ENCODE assay signal across 21 cellular contexts in genomic region chr5:39502704-39503103, GRCh38.
DNase-seq lines count a peak whose midpoint lies in the region; ATAC-seq and TF ChIP-seq lines count a peak whose summit lies in the region.
"Had no signal": no experiment of that assay in that cellular context is flagged by ENCODE, and none has a peak within 500 bp of the region (broad histone marks: within the 10 kb centered on the region; RNA-seq: fewer than 3 reads in every experiment).

No MANE protein-coding gene starts in this region.

- no peaks in the 10 kb centered on the region for H3K9me3 Mint-ChIP-seq in effector memory CD8-positive, alpha-beta T cell

- H3K36me3 Mint-ChIP-seq in effector memory CD8-positive, alpha-beta T cell (ENCODE audit: insufficient read depth): no peaks in the 10 kb centered on the region

- no peak overlapping the region for H3K27ac Mint-ChIP-seq in effector memory CD8-positive, alpha-beta T cell
- H3K27ac Mint-ChIP-seq: activated CD4-positive, alpha-beta T cell treated with anti-CD3 and anti-CD28 coated beads for 36 hours had no signal

- H3K4me1 Mint-ChIP-seq in effector memory CD8-positive, alpha-beta T cell (ENCODE audit: low read depth in 2 of 2): no peaks in the 10 kb centered on the region
- H3K4me1 Mint-ChIP-seq: activated CD4-positive, alpha-beta T cell treated with anti-CD3 and anti-CD28 coated beads for 36 hours had no signal

- H3K4me1 ChIP-seq in lower lobe of right lung (peaks cover 33% of the 10 kb centered on the region), skeletal muscle tissue (ENCODE audit: control insufficient read depth in 3 of 3, insufficient read depth in 3 of 3, low read length in 3 of 3) (peaks cover 11 to 30% (median 13%) of the 10 kb centered on the region in 3 donors)

- no peak for TF ChIP-seq POLR2A in NB4 (IDR thresholded peaks at IDR 0.05; ENCODE audit: extremely low read depth, insufficient read length)

- TF ChIP-seq CTCF in NB4 (IDR thresholded peaks at IDR 0.05; ENCODE audit: low read depth, low read length) (no peak), coronary artery (IDR thresholded peaks at IDR 0.05) (no peak), lower lobe of right lung (IDR thresholded peaks at IDR 0.05) (no peak)

- H3K4me3 ChIP-seq in NB4 (ENCODE audit: low read depth, low read length) (no peak overlapping the region), coronary artery (no peak overlapping the region), lower lobe of right lung (no peak overlapping the region), skeletal muscle tissue (ENCODE audit: low read length in 3 of 3) (no peak overlapping the region)
- H3K4me3 ChIP-seq: body of pancreas had no signal

- DNase-seq in NB4 (ENCODE audit: low read depth) (peak; percentile 16), coronary artery (ENCODE audit: low spot score) (no peak), lower lobe of right lung (no peak)
- no peak for DNase-seq in stimulated activated CD4-positive, alpha-beta T cell treated with anti-CD3 and anti-CD28 coated beads, Interleukin-15, amount 100 ng/mL, for 24 hours
- no peak for DNase-seq in effector memory CD8-positive, alpha-beta T cell
- DNase-seq: activated CD4-positive, alpha-beta T cell treated with anti-CD3 and anti-CD28 coated beads for 36 hours; activated CD8-positive, alpha-beta memory T cell treated with anti-CD3 and anti-CD28 coated beads, Interleukin-2, amount 50 U/mL, for 4 hours; activated naive CD4-positive, alpha-beta T cell; hippocampal formation; KG1; kidney glomerular epithelial cell; NCI-H1436; posterior cingulate gyrus; T-helper 9 cell had no signal

- H3K27me3 Mint-ChIP-seq in effector memory CD8-positive, alpha-beta T cell: peaks cover 37 to 43% of the 10 kb centered on the region in 2 donors

- H3K27me3 ChIP-seq in lower lobe of right lung (ENCODE audit: low read depth): no peaks in the 10 kb centered on the region
- H3K27me3 ChIP-seq in skeletal muscle tissue (ENCODE audit: control insufficient read depth in 3 of 3, insufficient read depth in 3 of 3, low read length in 3 of 3): no peaks in the 10 kb centered on the region
- H3K27me3 ChIP-seq: body of pancreas had no signal

- ATAC-seq in lower lobe of right lung: peak in 1 of 2 donors; percentile 16
- no peak for ATAC-seq in GM21576 (IDR thresholded peaks at IDR 0.05; ENCODE audit: unreplicated experiment)
- ATAC-seq in effector memory CD8-positive, alpha-beta T cell (replicated peaks): no peak
- no peak for ATAC-seq in HG02588 (IDR thresholded peaks at IDR 0.05; ENCODE audit: unreplicated experiment)
- ATAC-seq: activated CD4-positive, alpha-beta T cell treated with anti-CD3 and anti-CD28 coated beads for 36 hours; esophagus mucosa had no signal

- no peaks in the 10 kb centered on the region for H3K36me3 ChIP-seq in lower lobe of right lung
- no peaks in the 10 kb centered on the region for H3K36me3 ChIP-seq in skeletal muscle tissue (ENCODE audit: control insufficient read depth in 3 of 3, insufficient read depth in 3 of 3, low read length in 3 of 3)
- H3K36me3 ChIP-seq: thoracic aorta had no signal

- H3K27ac ChIP-seq in coronary artery (peak overlapping the region; percentile 4 to 76), lower lobe of right lung (peak overlapping the region; percentile 61), skeletal muscle tissue (ENCODE audit: low read depth, low read length) (peak overlapping the region; percentile 79)
- H3K27ac ChIP-seq: HL-60 had no signal

- no peak overlapping the region for H3K4me3 Mint-ChIP-seq in effector memory CD8-positive, alpha-beta T cell
- H3K4me3 Mint-ChIP-seq: activated CD4-positive, alpha-beta T cell treated with anti-CD3 and anti-CD28 coated beads for 36 hours had no signal

- H3K9me3 ChIP-seq in lower lobe of right lung (no peaks in the 10 kb centered on the region), skeletal muscle tissue (ENCODE audit: control insufficient read depth in 3 of 3, low read length in 3 of 3) (no peaks in the 10 kb centered on the region)
- H3K9me3 ChIP-seq: body of pancreas, thoracic aorta had no signal

- H3K9ac ChIP-seq in skeletal muscle tissue (ENCODE audit: low read depth in 1 of 3, low read length in 3 of 3): no peak overlapping the region

- intact Hi-C loops in lower lobe of right lung (cut with DNase I): no loop called here
